Comparison of ENCODE assay signal across 9 cellular contexts in genomic region chr11:441418-442274, GRCh38. TPM values are rescaled to one million over a fixed set of nuclear protein-coding genes. Genes with fewer than 3 reads are reported as not detected.
A peak's percentile ranks its signal among the peaks of the same experiment; 100 is the strongest.
DNase-seq lines count a peak whose midpoint lies in the region; ATAC-seq lines count a peak whose summit lies in the region.
"Had no signal": no experiment of that assay in that cellular context is flagged by ENCODE, and none has a peak within 500 bp of the region (broad histone marks: within the 10 kb centered on the region; RNA-seq: fewer than 3 reads in every experiment).

ANO9 (minus strand) TSS chr11:442011; CDS start chr11:441926, 85 bp downstream.

- POLR2A ChIA-PET in activated CD4-positive, alpha-beta T cell treated with anti-CD3 and anti-CD28 coated beads, Interleukin-2, amount 10 ng/mL, durations not matched to agents 7 days and 5 days (lab: Charles Lee) = no interaction called here

- no peaks in the 10 kb centered on the region for H3K36me3 Mint-ChIP-seq in activated CD4-positive, alpha-beta T cell treated with anti-CD3 and anti-CD28 coated beads, Interleukin-2, amount 10 ng/mL, durations not matched to agents 7 days and 5 days (ENCODE audit: low read depth)

- H3K9me3 Mint-ChIP-seq in activated CD4-positive, alpha-beta T cell treated with anti-CD3 and anti-CD28 coated beads, Interleukin-2, amount 10 ng/mL, durations not matched to agents 7 days and 5 days = no peaks in the 10 kb centered on the region

- no peak for ATAC-seq in GM21528 (IDR thresholded peaks at IDR 0.05; ENCODE audit: low FRiP score, unreplicated experiment)

- peak; percentile 74 for DNase-seq in NCI-H2227 (lab: John Stamatoyannopoulos, UW; ENCODE audit: unreplicated experiment)
- DNase-seq in NCI-H2227 treated with DMSO at 0.1 percent for 48 hours (lab: John Stamatoyannopoulos, UW) = no peak
- DNase-seq in NCI-H146 treated with DMSO at 0.1 percent for 48 hours (lab: John Stamatoyannopoulos, UW; ENCODE audit: unreplicated experiment) = peak; percentile 79
- peak; percentile 76 for DNase-seq in activated CD4-positive, alpha-beta T cell treated with anti-CD3 and anti-CD28 coated beads, Interleukin-2, amount 10 ng/mL, durations not matched to agents 7 days and 5 days
- DNase-seq in germinal center (ENCODE audit: low spot score) = peak; percentile 75
- DNase-seq in stimulated activated CD4-positive, alpha-beta T cell treated with anti-CD3 and anti-CD28 coated beads, Interleukin-2, amount 100 ng/mL, for 48 hours = peak; percentile 54 to 56
- DNase-seq in T1000 (lab: John Stamatoyannopoulos, UW) = no peak

- CTCF ChIA-PET in activated CD4-positive, alpha-beta T cell treated with anti-CD3 and anti-CD28 coated beads, Interleukin-2, amount 10 ng/mL, durations not matched to agents 7 days and 5 days (lab: Charles Lee) = no interaction called here

- H3K4me1 Mint-ChIP-seq in activated CD4-positive, alpha-beta T cell treated with anti-CD3 and anti-CD28 coated beads, Interleukin-2, amount 10 ng/mL, durations not matched to agents 7 days and 5 days = peaks cover 36% of the 10 kb centered on the region

- H3K27me3 Mint-ChIP-seq in activated CD4-positive, alpha-beta T cell treated with anti-CD3 and anti-CD28 coated beads, Interleukin-2, amount 10 ng/mL, durations not matched to agents 7 days and 5 days = peaks cover 8% of the 10 kb centered on the region

- H3K4me3 Mint-ChIP-seq in activated CD4-positive, alpha-beta T cell treated with anti-CD3 and anti-CD28 coated beads, Interleukin-2, amount 10 ng/mL, durations not matched to agents 7 days and 5 days = peak within 1 kb of the TSS; percentile 73

- peak within 1 kb of the TSS; percentile 80 for H3K27ac Mint-ChIP-seq in activated CD4-positive, alpha-beta T cell treated with anti-CD3 and anti-CD28 coated beads, Interleukin-2, amount 10 ng/mL, durations not matched to agents 7 days and 5 days

RNA-seq across cellular contexts. Expression of gene ANO9, which starts in this region (rescaled TPM):
- total RNA-seq in activated CD4-positive, alpha-beta T cell treated with anti-CD3 and anti-CD28 coated beads, Interleukin-2, amount 10 ng/mL, durations not matched to agents 7 days and 5 days = 10 to 100 TPM; 88.2 to 94.2 TPM
- total RNA-seq: temporal lobe had no signal

Comparison
In these comparisons a context has a peak if more than half of its experiments do, and no peak if none do; other contexts are left out.
1. DNase-seq: peak in NCI-H2227 (single experiment), NCI-H146 treated with DMSO at 0.1 percent for 48 hours (single experiment), activated CD4-positive, alpha-beta T cell treated with anti-CD3 and anti-CD28 coated beads, Interleukin-2, amount 10 ng/mL, durations not matched to agents 7 days and 5 days (single experiment), germinal center (single experiment) and stimulated activated CD4-positive, alpha-beta T cell treated with anti-CD3 and anti-CD28 coated beads, Interleukin-2, amount 100 ng/mL, for 48 hours (2 of 2); none in NCI-H2227 treated with DMSO at 0.1 percent for 48 hours (single experiment) and T1000 (single experiment).